In genomic region chr12:104641862-104642261, GRCh38 we compare ENCODE assay signal across 10 cellular contexts.
DNase-seq lines count a peak whose midpoint lies in the region; ATAC-seq lines count a peak whose summit lies in the region.
"Had no signal": no experiment of that assay in that cellular context is flagged by ENCODE, and none has a peak within 500 bp of the region (broad histone marks: within the 10 kb centered on the region; RNA-seq: fewer than 3 reads in every experiment).

No MANE protein-coding gene starts in this region.

- POLR2A ChIA-PET in naive thymus-derived CD4-positive, alpha-beta T cell (lab: Charles Lee): no interaction called here

- no peak overlapping the region for H3K9ac ChIP-seq in neuronal stem cell (ENCODE audit: low read depth, low read length, poor library complexity)

- H3K4ac ChIP-seq in neuronal stem cell (ENCODE audit: low read length): no peak overlapping the region

- CTCF ChIA-PET in naive thymus-derived CD4-positive, alpha-beta T cell (lab: Charles Lee): no interaction called here

- no peak overlapping the region for H2BK12ac ChIP-seq in neuronal stem cell (ENCODE audit: low read length)

- ATAC-seq in GM18858 (IDR thresholded peaks at IDR 0.05; ENCODE audit: unreplicated experiment) (peak; percentile 96), GM21619 (IDR thresholded peaks at IDR 0.05; ENCODE audit: unreplicated experiment) (peak; percentile 90), HG03460 (IDR thresholded peaks at IDR 0.05; ENCODE audit: unreplicated experiment) (peak; percentile 81)
- ATAC-seq in naive thymus-derived CD4-positive, alpha-beta T cell: peak; percentile 85

- H3K23ac ChIP-seq in neuronal stem cell (ENCODE audit: low read depth, low read length, poor library complexity): no peak overlapping the region

- no CpG with 5 or more reads among the region's 3 CpGs for WGBS in neuronal stem cell (ENCODE audit: extremely low coverage in 2 of 2, insufficient read length in 2 of 2, insufficient replicate concordance in 1 of 2), 2 donors

- no peak overlapping the region for H2BK5ac ChIP-seq in neuronal stem cell (ENCODE audit: low read length)

- no peaks in the 10 kb centered on the region for H3K36me3 ChIP-seq in naive thymus-derived CD4-positive, alpha-beta T cell (ENCODE audit: control insufficient read depth in 2 of 3, insufficient read depth in 3 of 3, low read length in 3 of 3)
- no peaks in the 10 kb centered on the region for H3K36me3 ChIP-seq in neuronal stem cell (replicated peaks in 1 of 2; ENCODE audit: control insufficient read depth in 2 of 2, insufficient read depth in 2 of 2, low read length in 2 of 2)

- H3K14ac ChIP-seq in neuronal stem cell (ENCODE audit: low read length): no peak overlapping the region

- H3K9me3 Mint-ChIP-seq in naive thymus-derived CD4-positive, alpha-beta T cell: peaks cover 0 to 17% (median 4%) of the 10 kb centered on the region in 11 donors

- H3K27ac ChIP-seq in naive thymus-derived CD4-positive, alpha-beta T cell (ENCODE audit: low read depth, low read length): no peak overlapping the region
- no peak overlapping the region for H3K27ac ChIP-seq in neuronal stem cell (replicated peaks; ENCODE audit: low read length)

- H4K91ac ChIP-seq in neuronal stem cell (ENCODE audit: low read depth, low read length, poor library complexity): no peak overlapping the region

- intact Hi-C loops in naive thymus-derived CD4-positive, alpha-beta T cell (cut with micrococcal nuclease): no loop called here
- intact Hi-C loops in head of caudate nucleus (cut with DNase I): no loop called here

- H4K8ac ChIP-seq in neuronal stem cell (ENCODE audit: low read depth, low read length): no peak overlapping the region

- no peak overlapping the region for H3K4me3 ChIP-seq in naive thymus-derived CD4-positive, alpha-beta T cell (ENCODE audit: low read length)
- H3K4me3 ChIP-seq in neuronal stem cell (ENCODE audit: low read length in 2 of 2): no peak overlapping the region

- DNase-seq in naive thymus-derived CD4-positive, alpha-beta T cell: no peak
- DNase-seq in neuronal stem cell (ENCODE audit: low spot score) (no peak), head of caudate nucleus (no peak), DMS 273 treated with DMSO at 0.1 percent for 48 hours (lab: John Stamatoyannopoulos, UW) (no peak), NCI-H2029 treated with DMSO at 0.1 percent for 48 hours (lab: John Stamatoyannopoulos, UW) (no peak)
- DNase-seq: activated CD4-positive, alpha-beta T cell treated with anti-CD3 and anti-CD28 coated beads, Interleukin-2, amount 10 ng/mL, durations not matched to agents 24 days and 14 days; NCI-H1930 had no signal

- H3K9me3 ChIP-seq in naive thymus-derived CD4-positive, alpha-beta T cell (ENCODE audit: control insufficient read depth in 2 of 3, low read length in 3 of 3): no peaks in the 10 kb centered on the region
- H3K9me3 ChIP-seq in neuronal stem cell (replicated peaks in 1 of 2; ENCODE audit: control insufficient read depth in 2 of 2, insufficient read depth in 1 of 2, low read depth in 1 of 2, low read length in 2 of 2): peaks cover 4 to 6% of the 10 kb centered on the region in 2 donors

- H3K4me1 Mint-ChIP-seq in naive thymus-derived CD4-positive, alpha-beta T cell: peaks cover 24 to 60% (median 34%) of the 10 kb centered on the region in 7 donors

- no peak overlapping the region for H2BK120ac ChIP-seq in neuronal stem cell (ENCODE audit: low read depth, low read length)

- no peaks in the 10 kb centered on the region for H3K27me3 ChIP-seq in naive thymus-derived CD4-positive, alpha-beta T cell (ENCODE audit: control insufficient read depth in 2 of 2, insufficient read depth in 2 of 2, low read length in 2 of 2)
- H3K27me3 ChIP-seq in neuronal stem cell (ENCODE audit: control insufficient read depth in 3 of 3, insufficient read depth in 3 of 3, low read depth in 1 of 3, low read length in 3 of 3): no peaks in the 10 kb centered on the region

- no peak overlapping the region for H3K4me2 ChIP-seq in neuronal stem cell (ENCODE audit: insufficient read depth, low read length, poor library complexity, severe bottlenecking)

- no peak overlapping the region for H3K18ac ChIP-seq in neuronal stem cell (ENCODE audit: low read length)

- H2BK15ac ChIP-seq in neuronal stem cell (ENCODE audit: low read length): no peak overlapping the region

- H3K36me3 Mint-ChIP-seq in naive thymus-derived CD4-positive, alpha-beta T cell: peaks cover 0 to 50% (median 30%) of the 10 kb centered on the region in 5 donors

- H3K4me3 Mint-ChIP-seq in naive thymus-derived CD4-positive, alpha-beta T cell: no peak overlapping the region
- H3K4me3 Mint-ChIP-seq: activated CD4-positive, alpha-beta T cell treated with anti-CD3 and anti-CD28 coated beads, Interleukin-2, amount 10 ng/mL, durations not matched to agents 24 days and 14 days had no signal

- no peaks in the 10 kb centered on the region for H3K27me3 Mint-ChIP-seq in naive thymus-derived CD4-positive, alpha-beta T cell
- H3K27me3 Mint-ChIP-seq: activated CD4-positive, alpha-beta T cell treated with anti-CD3 and anti-CD28 coated beads, Interleukin-2, amount 10 ng/mL, durations not matched to agents 24 days and 14 days had no signal

- no peak overlapping the region for H2AFZ ChIP-seq in neuronal stem cell (ENCODE audit: low read length)

- peak overlapping the region in 1 of 9 donors; percentile 4 for H3K27ac Mint-ChIP-seq in naive thymus-derived CD4-positive, alpha-beta T cell
- H3K27ac Mint-ChIP-seq: activated CD4-positive, alpha-beta T cell treated with anti-CD3 and anti-CD28 coated beads, Interleukin-2, amount 10 ng/mL, durations not matched to agents 24 days and 14 days had no signal

- H3K79me1 ChIP-seq in neuronal stem cell (ENCODE audit: low read depth, low read length): no peaks in the 10 kb centered on the region

- peaks cover 14 to 16% of the 10 kb centered on the region in 2 donors for H3K4me1 ChIP-seq in naive thymus-derived CD4-positive, alpha-beta T cell (ENCODE audit: control insufficient read depth in 2 of 2, insufficient read depth in 2 of 2, low read length in 2 of 2)
- peaks cover 4 to 16% of the 10 kb centered on the region in 2 donors for H3K4me1 ChIP-seq in neuronal stem cell (ENCODE audit: control insufficient read depth in 2 of 2, insufficient read depth in 1 of 2, low read depth in 1 of 2, low read length in 2 of 2)

- no peak overlapping the region for H2AK5ac ChIP-seq in neuronal stem cell (ENCODE audit: low read depth, low read length)
